Comparison of ENCODE assay signal across 18 cellular contexts in genomic region chr1:59574085-59574484, GRCh38.
DNase-seq lines count a peak whose midpoint lies in the region; ATAC-seq and TF ChIP-seq lines count a peak whose summit lies in the region.
"Had no signal": no experiment of that assay in that cellular context is flagged by ENCODE, and none has a peak within 500 bp of the region (broad histone marks: within the 10 kb centered on the region; RNA-seq: fewer than 3 reads in every experiment).

No MANE protein-coding gene starts in this region.

- WGBS in neuronal stem cell (ENCODE audit: extremely low coverage in 2 of 2, insufficient read length in 2 of 2, insufficient replicate concordance in 1 of 2), 2 donors: no CpG with 5 or more reads among the region's 2 CpGs

- H3K79me1 ChIP-seq in neuronal stem cell (ENCODE audit: low read depth, low read length): no peaks in the 10 kb centered on the region

- H4K8ac ChIP-seq in neuronal stem cell (ENCODE audit: low read depth, low read length): no peak overlapping the region

- H3K23ac ChIP-seq in neuronal stem cell (ENCODE audit: low read depth, low read length, poor library complexity): no peak overlapping the region

- no peak overlapping the region for H3K4me2 ChIP-seq in neuronal stem cell (ENCODE audit: insufficient read depth, low read length, poor library complexity, severe bottlenecking)

- H4K91ac ChIP-seq in neuronal stem cell (ENCODE audit: low read depth, low read length, poor library complexity): no peak overlapping the region

- H3K4ac ChIP-seq in neuronal stem cell (ENCODE audit: low read length): no peak overlapping the region

- TF ChIP-seq CTCF in AG09309 (IDR thresholded peaks at IDR 0.05; ENCODE audit: control insufficient read depth, insufficient read depth, low read depth, low read length, missing control alignments) (peak; percentile 9), fibroblast of pulmonary artery (IDR thresholded peaks at IDR 0.05; ENCODE audit: low read length, missing control alignments) (no peak)

- no peak overlapping the region for H2BK15ac ChIP-seq in neuronal stem cell (ENCODE audit: low read length)

- H3K18ac ChIP-seq in neuronal stem cell (ENCODE audit: low read length): no peak overlapping the region

- H3K27me3 ChIP-seq in SJCRH30: no peaks in the 10 kb centered on the region
- H3K27me3 ChIP-seq in neuronal stem cell (ENCODE audit: control insufficient read depth in 3 of 3, insufficient read depth in 3 of 3, low read depth in 1 of 3, low read length in 3 of 3): no peaks in the 10 kb centered on the region

- H3K9me3 ChIP-seq in SJCRH30 (replicated peaks) (peaks cover 25% of the 10 kb centered on the region), neuronal stem cell (replicated peaks in 1 of 2; ENCODE audit: control insufficient read depth in 2 of 2, insufficient read depth in 1 of 2, low read depth in 1 of 2, low read length in 2 of 2) (peaks cover 3 to 7% of the 10 kb centered on the region in 2 donors)

- H2BK120ac ChIP-seq in neuronal stem cell (ENCODE audit: low read depth, low read length): no peak overlapping the region

- no peak overlapping the region for H3K27ac ChIP-seq in SJCRH30
- no peak overlapping the region for H3K27ac ChIP-seq in neuronal stem cell (replicated peaks; ENCODE audit: low read length)
- H3K27ac ChIP-seq: thoracic aorta had no signal

- no peak overlapping the region for H2AFZ ChIP-seq in neuronal stem cell (ENCODE audit: low read length)

- no peak overlapping the region for H2BK5ac ChIP-seq in neuronal stem cell (ENCODE audit: low read length)

- H3K4me3 ChIP-seq in AG09309 (ENCODE audit: control insufficient read depth, low read depth, low read length) (no peak overlapping the region), SJCRH30 (no peak overlapping the region), fibroblast of pulmonary artery (replicated peaks; ENCODE audit: low read depth, low read length) (no peak overlapping the region), neuronal stem cell (ENCODE audit: low read length in 2 of 2) (no peak overlapping the region)
- H3K4me3 ChIP-seq: mucosa of descending colon, thoracic aorta had no signal

- H3K9ac ChIP-seq in neuronal stem cell (ENCODE audit: low read depth, low read length, poor library complexity): no peak overlapping the region

- DNase-seq in AG09309 (ENCODE audit: low read depth) (peak; percentile 76), H4 (ENCODE audit: low spot score) (peak; percentile 80), SJCRH30 (peak; percentile 57 to 65), fibroblast of pulmonary artery (ENCODE audit: low read depth) (peak; percentile 77), DMS114 treated with DMSO at 0.1 percent for 48 hours (lab: John Stamatoyannopoulos, UW; ENCODE audit: unreplicated experiment) (no peak), NCI-H2029 (lab: John Stamatoyannopoulos, UW) (no peak), neuronal stem cell (ENCODE audit: low spot score) (no peak)
- DNase-seq: activated naive CD4-positive, alpha-beta T cell treated with anti-CD3 and anti-CD28 coated beads, Interleukin-2, amount 10 ng/mL, durations not matched to agents 7 days and 5 days; activated T-cell treated with anti-CD3 and anti-CD28 coated beads, Interleukin-2, amount 50 U/mL, for 1 hour; hypothalamus; mucosa of descending colon; NCI-H2081; NCI-H774; nucleus accumbens; stimulated activated CD4-positive, alpha-beta T cell treated with anti-CD3 and anti-CD28 coated beads, Interleukin-4, amount 100 ng/mL, for 4 hours had no signal

- no peak overlapping the region for H3K14ac ChIP-seq in neuronal stem cell (ENCODE audit: low read length)

- H3K36me3 ChIP-seq in SJCRH30: no peaks in the 10 kb centered on the region
- H3K36me3 ChIP-seq in neuronal stem cell (replicated peaks in 1 of 2; ENCODE audit: control insufficient read depth in 2 of 2, insufficient read depth in 2 of 2, low read length in 2 of 2): no peaks in the 10 kb centered on the region
- H3K36me3 ChIP-seq: thoracic aorta had no signal

- ATAC-seq in GM21737 (IDR thresholded peaks at IDR 0.05; ENCODE audit: unreplicated experiment): no peak
- ATAC-seq: esophagus mucosa, mucosa of descending colon had no signal

- H2BK12ac ChIP-seq in neuronal stem cell (ENCODE audit: low read length): no peak overlapping the region

- H3K4me1 ChIP-seq in SJCRH30 (peaks cover 3% of the 10 kb centered on the region; the same call in 1 of the 2 replicates), neuronal stem cell (ENCODE audit: control insufficient read depth in 2 of 2, insufficient read depth in 1 of 2, low read depth in 1 of 2, low read length in 2 of 2) (peaks cover 0 to 3% of the 10 kb centered on the region in 2 donors)

- H2AK5ac ChIP-seq in neuronal stem cell (ENCODE audit: low read depth, low read length): no peak overlapping the region

Comparison
In these comparisons a context has a peak if more than half of its experiments do, and no peak if none do; other contexts are left out.
1. DNase-seq: peak in AG09309 (single experiment), H4 (single experiment), SJCRH30 (2 of 2) and fibroblast of pulmonary artery (single experiment); none in DMS114 treated with DMSO at 0.1 percent for 48 hours (single experiment), NCI-H2029 (single experiment) and neuronal stem cell (single experiment).